3 cellular contexts compared by ENCODE assay signal in genomic region chr15:43726306-43726705, GRCh38. TPM values are rescaled to one million over a fixed set of nuclear protein-coding genes. Genes with fewer than 3 reads are reported as not detected.
"Had no signal": no experiment of that assay in that cellular context is flagged by ENCODE, and none has a peak within 500 bp of the region (broad histone marks: within the 10 kb centered on the region; RNA-seq: fewer than 3 reads in every experiment).

No MANE protein-coding gene starts in this region.

RNA-seq across cellular contexts. Expression of gene CKMT1A, which starts 32.6 kb away (rescaled TPM):
- total RNA-seq: Right ventricle myocardium superior, SJSA1 had no signal

RNA-seq across cellular contexts. Expression of gene ELL3, which starts 50.5 kb away (rescaled TPM):
- total RNA-seq: SJCRH30 had no signal
